In the genomic region with DNA sequence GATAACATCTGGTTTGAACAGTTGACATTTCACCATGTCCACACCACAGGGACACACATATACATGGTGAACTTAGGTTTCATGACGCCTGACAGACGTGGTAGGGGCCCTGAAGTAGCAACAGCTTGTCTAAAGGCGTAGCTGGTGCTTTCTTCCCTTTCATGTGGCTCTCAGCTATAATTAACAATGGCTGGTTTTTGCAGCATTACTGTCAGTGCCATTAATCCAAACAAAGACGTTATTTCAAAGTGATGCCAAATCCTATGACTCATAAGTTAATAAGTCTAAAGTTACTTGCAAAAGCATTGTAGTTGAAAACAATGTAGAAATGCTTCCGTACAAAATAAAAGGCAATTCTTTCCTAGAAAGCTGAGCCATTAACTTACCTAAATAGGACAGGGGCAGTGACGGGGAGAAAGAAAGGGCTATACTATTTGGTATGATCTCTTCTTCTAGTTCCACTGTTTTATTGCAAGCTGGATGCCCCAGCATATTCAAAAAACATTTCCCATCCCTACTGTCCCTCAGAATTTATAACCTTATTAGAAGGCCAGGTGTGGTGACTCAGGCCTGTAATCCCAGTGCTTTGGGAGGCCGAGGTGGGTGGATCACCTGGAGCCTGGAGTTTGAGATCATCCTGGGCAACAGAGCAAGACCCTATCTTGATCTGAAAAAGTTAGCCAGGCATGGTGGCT, we compare ENCODE assay signal across 2 cellular contexts.
TF ChIP-seq lines count a peak whose summit lies in the region.

No MANE protein-coding gene starts in this region.

TF ChIP-seq in IMR-90, 13 proteins besides CTCF, POLR2A, EP300 and RAD21:
- TF ChIP-seq FOS (IDR thresholded peaks at IDR 0.05; ENCODE audit: low read depth, low read length) = 0 out of 2 replicates have a peak, but pooled peaks have one; percentile 13
- no peak for TF ChIP-seq BHLHE40 (IDR thresholded peaks at IDR 0.05; ENCODE audit: low read depth, low read length)

TF ChIP-seq in endothelial cell of umbilical vein, 7 proteins besides CTCF, POLR2A, EP300 and RAD21:
- TF ChIP-seq, protein P1, sequence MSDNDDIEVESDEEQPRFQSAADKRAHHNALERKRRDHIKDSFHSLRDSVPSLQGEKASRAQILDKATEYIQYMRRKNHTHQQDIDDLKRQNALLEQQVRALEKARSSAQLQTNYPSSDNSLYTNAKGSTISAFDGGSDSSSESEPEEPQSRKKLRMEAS (IDR thresholded peaks at IDR 0.05; ENCODE audit: insufficient read depth, insufficient read length) = no peak
- TF ChIP-seq FOS (IDR thresholded peaks at IDR 0.05; ENCODE audit: borderline replicate concordance, insufficient read depth, low read length) (peak; percentile 9), GATA2 (IDR thresholded peaks at IDR 0.05; ENCODE audit: insufficient read depth, insufficient read length, low read depth, low read length) (no peak), JUN (IDR thresholded peaks at IDR 0.05; ENCODE audit: borderline replicate concordance, insufficient read depth, insufficient read length, low read depth) (peak; percentile 74)
